Comparison of ENCODE assay signal across 27 cellular contexts in genomic region chr18:65477450-65477849, GRCh38.
"Had no signal": no experiment of that assay in that cellular context is flagged by ENCODE, and none has a peak within 500 bp of the region (broad histone marks: within the 10 kb centered on the region; RNA-seq: fewer than 3 reads in every experiment).

No MANE protein-coding gene starts in this region.

- H3K36me3 ChIP-seq: esophagus squamous epithelium, heart right ventricle, left lung, prostate gland, right atrium auricular region, suprapubic skin, transverse colon, upper lobe of right lung, uterus had no signal

- H3K9me3 ChIP-seq: esophagus squamous epithelium, prostate gland, right atrium auricular region, transverse colon, upper lobe of right lung, uterus had no signal

- H3K4me3 ChIP-seq: esophagus squamous epithelium, heart right ventricle, left lung, prostate gland, right atrium auricular region, smooth muscle cell, suprapubic skin, transverse colon, upper lobe of right lung, uterus had no signal

- H3K27me3 ChIP-seq: esophagus squamous epithelium, heart right ventricle, left lung, right atrium auricular region, suprapubic skin, transverse colon, upper lobe of right lung, uterus had no signal

- H3K27ac ChIP-seq: esophagus squamous epithelium, heart right ventricle, left lung, prostate gland, right atrium auricular region, suprapubic skin, transverse colon, upper lobe of right lung, uterus had no signal

- ATAC-seq: effector memory CD8-positive, alpha-beta T cell; heart right ventricle; left cardiac atrium; left lung; naive thymus-derived CD4-positive, alpha-beta T cell; sciatic nerve; stimulated activated naive CD8-positive, alpha-beta T cell treated with anti-CD3 and anti-CD28 coated beads, Interleukin-15, amount 100 ng/mL, for 72 hours; upper lobe of right lung had no signal

- H3K4me2 ChIP-seq: smooth muscle cell had no signal

- DNase-seq: effector memory CD8-positive, alpha-beta T cell; erythroblast; esophagus squamous epithelium; foreskin melanocyte; glutamatergic neuron; heart right ventricle; hippocampal formation; left cardiac atrium; left lung; mesendoderm; midbrain; naive thymus-derived CD4-positive, alpha-beta T cell; nucleus accumbens; stimulated activated CD4-positive, alpha-beta T cell treated with anti-CD3 and anti-CD28 coated beads, Interleukin-12 subunit alpha, Interleukin-12 subunit beta, amount 100 ng/mL, for 4 hours; stimulated activated CD4-positive, alpha-beta T cell treated with anti-CD3 and anti-CD28 coated beads, Interleukin-1b, Interleukin-23, amount 100 ng/mL, for 48 hours; stimulated activated CD4-positive, alpha-beta T cell treated with anti-CD3 and anti-CD28 coated beads, Interleukin-4, amount 100 ng/mL, for 1 hour; stimulated activated CD8-positive, alpha-beta memory T cell treated with anti-CD3 and anti-CD28 coated beads, Interleukin-4, amount 100 ng/mL, for 48 hours; stimulated activated naive CD4-positive, alpha-beta T cell; stimulated activated naive CD8-positive, alpha-beta T cell treated with anti-CD3 and anti-CD28 coated beads, Interleukin-15, amount 100 ng/mL, for 72 hours; transverse colon; upper lobe of right lung; uterus had no signal

- H3K4me1 ChIP-seq: esophagus squamous epithelium, heart right ventricle, left lung, prostate gland, right atrium auricular region, suprapubic skin, transverse colon, upper lobe of right lung, uterus had no signal
